1 cellular context compared by ENCODE assay signal in the genomic region with DNA sequence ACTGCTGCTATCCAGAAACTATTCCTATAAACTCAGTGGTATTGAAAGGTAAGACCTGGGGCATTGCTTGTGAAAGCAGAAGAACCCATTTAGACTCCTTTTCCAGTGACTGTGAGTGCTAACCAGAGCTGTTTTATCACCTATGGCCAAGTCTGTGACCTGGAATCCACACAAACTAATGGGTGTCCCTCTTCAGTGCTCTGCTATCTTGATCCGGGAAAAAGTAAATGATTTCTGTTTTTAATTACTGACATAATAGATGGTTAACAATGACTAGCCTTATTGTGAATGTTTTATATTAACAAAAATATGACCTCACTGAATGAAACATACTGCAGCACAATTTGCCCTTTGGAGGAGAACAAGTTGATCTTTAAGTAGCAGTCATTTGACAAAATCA.
TF ChIP-seq lines count a peak whose summit lies in the region.

No MANE protein-coding gene starts in this region.

TF ChIP-seq in SK-N-SH, 30 proteins besides CTCF, POLR2A, EP300 and RAD21 (continued from another document):
- TF ChIP-seq, protein P1, sequence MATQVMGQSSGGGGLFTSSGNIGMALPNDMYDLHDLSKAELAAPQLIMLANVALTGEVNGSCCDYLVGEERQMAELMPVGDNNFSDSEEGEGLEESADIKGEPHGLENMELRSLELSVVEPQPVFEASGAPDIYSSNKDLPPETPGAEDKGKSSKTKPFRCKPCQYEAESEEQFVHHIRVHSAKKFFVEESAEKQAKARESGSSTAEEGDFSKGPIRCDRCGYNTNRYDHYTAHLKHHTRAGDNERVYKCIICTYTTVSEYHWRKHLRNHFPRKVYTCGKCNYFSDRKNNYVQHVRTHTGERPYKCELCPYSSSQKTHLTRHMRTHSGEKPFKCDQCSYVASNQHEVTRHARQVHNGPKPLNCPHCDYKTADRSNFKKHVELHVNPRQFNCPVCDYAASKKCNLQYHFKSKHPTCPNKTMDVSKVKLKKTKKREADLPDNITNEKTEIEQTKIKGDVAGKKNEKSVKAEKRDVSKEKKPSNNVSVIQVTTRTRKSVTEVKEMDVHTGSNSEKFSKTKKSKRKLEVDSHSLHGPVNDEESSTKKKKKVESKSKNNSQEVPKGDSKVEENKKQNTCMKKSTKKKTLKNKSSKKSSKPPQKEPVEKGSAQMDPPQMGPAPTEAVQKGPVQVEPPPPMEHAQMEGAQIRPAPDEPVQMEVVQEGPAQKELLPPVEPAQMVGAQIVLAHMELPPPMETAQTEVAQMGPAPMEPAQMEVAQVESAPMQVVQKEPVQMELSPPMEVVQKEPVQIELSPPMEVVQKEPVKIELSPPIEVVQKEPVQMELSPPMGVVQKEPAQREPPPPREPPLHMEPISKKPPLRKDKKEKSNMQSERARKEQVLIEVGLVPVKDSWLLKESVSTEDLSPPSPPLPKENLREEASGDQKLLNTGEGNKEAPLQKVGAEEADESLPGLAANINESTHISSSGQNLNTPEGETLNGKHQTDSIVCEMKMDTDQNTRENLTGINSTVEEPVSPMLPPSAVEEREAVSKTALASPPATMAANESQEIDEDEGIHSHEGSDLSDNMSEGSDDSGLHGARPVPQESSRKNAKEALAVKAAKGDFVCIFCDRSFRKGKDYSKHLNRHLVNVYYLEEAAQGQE (IDR thresholded peaks at IDR 0.05; ENCODE audit: low read depth, low read length), result no peak
- TF ChIP-seq ZBTB33 (IDR thresholded peaks at IDR 0.05; ENCODE audit: borderline replicate concordance, low read depth), result no peak
- no peak for TF ChIP-seq MXI1 (IDR thresholded peaks at IDR 0.05; ENCODE audit: low read depth, low read length)
- no peak for TF ChIP-seq TCF12 (IDR thresholded peaks at IDR 0.05)
- TF ChIP-seq USF2 (IDR thresholded peaks at IDR 0.05; ENCODE audit: borderline replicate concordance, low read depth, low read length), result no peak
- TF ChIP-seq IRF3 (IDR thresholded peaks at IDR 0.05; ENCODE audit: low read depth, low read length), result no peak
- TF ChIP-seq FOXJ3 (CRISPR knock-in tag; IDR thresholded peaks at IDR 0.05), result no peak
- no peak for TF ChIP-seq MAX (IDR thresholded peaks at IDR 0.05; ENCODE audit: low read depth)
- TF ChIP-seq GATA2 (CRISPR knock-in tag; IDR thresholded peaks at IDR 0.05), result peak; percentile 57
- peak; percentile 74 for TF ChIP-seq RCOR1 (IDR thresholded peaks at IDR 0.05; ENCODE audit: low read length)
- TF ChIP-seq MEF2A (IDR thresholded peaks at IDR 0.05; ENCODE audit: borderline replicate concordance, low read depth), result no peak
- TF ChIP-seq CHD2 (IDR thresholded peaks at IDR 0.05; ENCODE audit: low read length, partially characterized antibody), result peak; percentile 34
- no peak for TF ChIP-seq FOSL2 (IDR thresholded peaks at IDR 0.05; ENCODE audit: borderline replicate concordance, low read depth)
- no peak for TF ChIP-seq EZH2phosphoT487 (IDR thresholded peaks at IDR 0.05; ENCODE audit: borderline replicate concordance, low read depth)
